Comparison of ENCODE assay signal across 1 cellular context in genomic region chr22:46430961-46431838, GRCh38.
TF ChIP-seq lines count a peak whose summit lies in the region.

No MANE protein-coding gene starts in this region.

TF ChIP-seq in HepG2, 621 proteins besides CTCF, POLR2A, EP300 and RAD21 (continued from another document and continues in another):
- TF ChIP-seq ZHX2 (IDR thresholded peaks at IDR 0.05; ENCODE audit: low read depth) (no peak), ZHX2 (CRISPR knock-in tag; IDR thresholded peaks at IDR 0.05; ENCODE audit: borderline replicate concordance) (no peak), KLF9 (CRISPR knock-in tag; IDR thresholded peaks at IDR 0.05; ENCODE audit: low read depth) (no peak), ZNF563 (CRISPR knock-in tag; IDR thresholded peaks at IDR 0.05) (0 out of 2 replicates have a peak, but pooled peaks have one; percentile 51), ARNT2 (CRISPR knock-in tag; IDR thresholded peaks at IDR 0.05; ENCODE audit: low read depth) (0 out of 2 replicates have a peak, but pooled peaks have one; percentile 62), ARID2 (CRISPR knock-in tag; IDR thresholded peaks at IDR 0.05; ENCODE audit: borderline replicate concordance) (peak; percentile 79; the same call in 1 of the 2 replicates), MTA1 (CRISPR knock-in tag; IDR thresholded peaks at IDR 0.05; ENCODE audit: borderline replicate concordance) (peak; percentile 82), HCFC1 (IDR thresholded peaks at IDR 0.05; ENCODE audit: low read depth, low read length) (no peak), HNRNPK (IDR thresholded peaks at IDR 0.05; ENCODE audit: low read depth, low read length, poor library complexity, severe bottlenecking) (no peak), ZKSCAN1 (IDR thresholded peaks at IDR 0.05; ENCODE audit: low read length) (no peak), MXD3 (CRISPR knock-in tag; IDR thresholded peaks at IDR 0.05) (0 out of 2 replicates have a peak, but pooled peaks have one; percentile 56), ZMYM3 (CRISPR knock-in tag; IDR thresholded peaks at IDR 0.05) (peak; percentile 50), ZSCAN31 (CRISPR knock-in tag; IDR thresholded peaks at IDR 0.05; ENCODE audit: low read depth) (no peak), ZNF740 (CRISPR knock-in tag; IDR thresholded peaks at IDR 0.05) (no peak), ZNF317 (CRISPR knock-in tag; IDR thresholded peaks at IDR 0.05) (no peak), ZNF670 (CRISPR knock-in tag; IDR thresholded peaks at IDR 0.05; ENCODE audit: borderline replicate concordance) (no peak; the same call in 1 of the 2 replicates), CENPT (CRISPR knock-in tag; IDR thresholded peaks at IDR 0.05; ENCODE audit: low read depth) (no peak), SETDB1 (CRISPR knock-in tag; IDR thresholded peaks at IDR 0.05; ENCODE audit: borderline replicate concordance) (no peak), HNRNPL (IDR thresholded peaks at IDR 0.05; ENCODE audit: low read depth, low read length) (peak; percentile 73; the same call in 1 of the 2 replicates), ZFP36 (IDR thresholded peaks at IDR 0.05; ENCODE audit: borderline replicate concordance, low read depth, low read length, partially characterized antibody) (no peak), ZNF639 (CRISPR knock-in tag; conservative IDR thresholded peaks at IDR 0.05) (no peak; the same call in 1 of the 2 replicates), GLI4 (CRISPR knock-in tag; IDR thresholded peaks at IDR 0.05; ENCODE audit: borderline replicate concordance) (0 out of 2 replicates have a peak, but pooled peaks have one; percentile 37), ARID5B (CRISPR knock-in tag; IDR thresholded peaks at IDR 0.05) (peak; percentile 76), XBP1 (CRISPR knock-in tag; IDR thresholded peaks at IDR 0.05) (no peak), HNF4G (IDR thresholded peaks at IDR 0.05; ENCODE audit: borderline replicate concordance, low read depth, low read length) (peak; percentile 88), HNF4G (CRISPR knock-in tag; IDR thresholded peaks at IDR 0.05; ENCODE audit: borderline replicate concordance, low read depth) (peak; percentile 83; the same call in 1 of the 2 replicates), KLF16 (CRISPR knock-in tag; IDR thresholded peaks at IDR 0.05) (peak in 1 of 2 experiments; percentile 77; a peak in 1 of 4 replicates), FOXK1 (CRISPR knock-in tag; IDR thresholded peaks at IDR 0.05; ENCODE audit: borderline replicate concordance, low read depth) (peak; percentile 35; the same call in 1 of the 2 replicates), SMYD3 (CRISPR knock-in tag; IDR thresholded peaks at IDR 0.05) (no peak), ZNF644 (CRISPR knock-in tag; IDR thresholded peaks at IDR 0.05; ENCODE audit: low read depth) (no peak), ZFY (CRISPR knock-in tag; IDR thresholded peaks at IDR 0.05) (peak; percentile 74; the same call in 1 of the 2 replicates), MIER3 (CRISPR knock-in tag; IDR thresholded peaks at IDR 0.05; ENCODE audit: borderline replicate concordance) (peak; percentile 77; the same call in 1 of the 2 replicates), ZNF451 (CRISPR knock-in tag; IDR thresholded peaks at IDR 0.05) (0 out of 2 replicates have a peak, but pooled peaks have one; percentile 32), TIGD3 (CRISPR knock-in tag; IDR thresholded peaks at IDR 0.05; ENCODE audit: borderline replicate concordance) (no peak), ZUFSP (CRISPR knock-in tag; IDR thresholded peaks at IDR 0.05; ENCODE audit: borderline replicate concordance) (no peak)
- TF ChIP-seq, protein P1, sequence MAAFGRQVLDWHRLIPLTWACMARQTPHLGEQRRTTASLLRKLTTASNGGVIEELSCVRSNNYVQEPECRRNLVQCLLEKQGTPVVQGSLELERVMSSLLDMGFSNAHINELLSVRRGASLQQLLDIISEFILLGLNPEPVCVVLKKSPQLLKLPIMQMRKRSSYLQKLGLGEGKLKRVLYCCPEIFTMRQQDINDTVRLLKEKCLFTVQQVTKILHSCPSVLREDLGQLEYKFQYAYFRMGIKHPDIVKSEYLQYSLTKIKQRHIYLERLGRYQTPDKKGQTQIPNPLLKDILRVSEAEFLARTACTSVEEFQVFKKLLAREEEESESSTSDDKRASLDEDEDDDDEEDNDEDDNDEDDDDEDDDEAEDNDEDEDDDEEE (CRISPR knock-in tag; IDR thresholded peaks at IDR 0.05) = no peak
- TF ChIP-seq, protein P2, sequence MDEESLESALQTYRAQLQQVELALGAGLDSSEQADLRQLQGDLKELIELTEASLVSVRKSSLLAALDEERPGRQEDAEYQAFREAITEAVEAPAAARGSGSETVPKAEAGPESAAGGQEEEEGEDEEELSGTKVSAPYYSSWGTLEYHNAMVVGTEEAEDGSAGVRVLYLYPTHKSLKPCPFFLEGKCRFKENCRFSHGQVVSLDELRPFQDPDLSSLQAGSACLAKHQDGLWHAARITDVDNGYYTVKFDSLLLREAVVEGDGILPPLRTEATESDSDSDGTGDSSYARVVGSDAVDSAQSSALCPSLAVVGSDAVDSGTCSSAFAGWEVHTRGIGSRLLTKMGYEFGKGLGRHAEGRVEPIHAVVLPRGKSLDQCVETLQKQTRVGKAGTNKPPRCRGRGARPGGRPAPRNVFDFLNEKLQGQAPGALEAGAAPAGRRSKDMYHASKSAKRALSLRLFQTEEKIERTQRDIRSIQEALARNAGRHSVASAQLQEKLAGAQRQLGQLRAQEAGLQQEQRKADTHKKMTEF (CRISPR knock-in tag; IDR thresholded peaks at IDR 0.05) = peak; percentile 79
- TF ChIP-seq, protein P3, sequence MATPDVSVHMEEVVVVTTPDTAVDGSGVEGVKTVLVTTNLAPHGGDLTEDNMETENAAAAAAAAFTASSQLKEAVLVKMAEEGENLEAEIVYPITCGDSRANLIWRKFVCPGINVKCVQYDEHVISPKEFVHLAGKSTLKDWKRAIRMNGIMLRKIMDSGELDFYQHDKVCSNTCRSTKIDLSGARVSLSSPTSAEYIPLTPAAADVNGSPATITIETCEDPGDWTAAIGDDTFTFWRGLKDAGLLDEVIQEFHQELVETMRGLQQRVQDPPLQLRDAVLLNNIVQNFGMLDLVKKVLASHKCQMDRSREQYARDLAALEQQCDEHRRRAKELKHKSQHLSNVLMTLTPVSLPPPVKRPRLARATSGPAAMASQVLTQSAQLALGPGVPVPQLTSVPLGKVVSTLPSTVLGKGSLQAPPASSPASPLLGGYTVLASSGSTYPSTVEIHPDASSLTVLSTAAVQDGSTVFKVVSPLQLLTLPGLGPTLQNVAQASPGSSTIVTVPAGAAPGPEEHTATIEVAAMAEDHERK (CRISPR knock-in tag; IDR thresholded peaks at IDR 0.05; ENCODE audit: low read depth) = no peak
